Comparison of ENCODE assay signal across 11 cellular contexts in the genomic region with DNA sequence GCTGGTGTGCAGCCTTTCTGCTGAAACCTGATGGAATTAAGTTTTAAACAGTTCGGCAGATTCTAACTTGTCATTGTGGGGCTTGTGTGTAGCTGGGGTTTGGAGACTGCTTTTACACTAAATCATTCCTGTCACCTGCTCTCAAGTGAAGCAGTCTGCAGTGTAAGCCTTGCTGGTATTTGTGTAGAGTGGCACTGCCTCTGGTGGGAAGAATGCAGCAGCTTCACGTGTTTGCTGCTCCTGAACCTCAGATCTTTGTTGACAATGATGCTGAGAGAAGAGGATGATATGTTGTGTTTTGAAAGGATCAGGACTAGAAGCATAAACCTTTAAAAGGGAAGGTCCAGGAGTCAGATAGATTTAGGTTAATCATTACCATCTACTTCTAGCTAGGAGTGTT.
DNase-seq lines count a peak whose midpoint lies in the region; ATAC-seq, FAIRE-seq and TF ChIP-seq lines count a peak whose summit lies in the region.
"Had no signal": no experiment of that assay in that cellular context is flagged by ENCODE, and none has a peak within 500 bp of the region (broad histone marks: within the 10 kb centered on the region; RNA-seq: fewer than 3 reads in every experiment).

No MANE protein-coding gene starts in this region.

- no peak for FAIRE-seq in H54 (lab: Jason Lieb, UNC)

- H3K36me3 ChIP-seq in BJ (ENCODE audit: control insufficient read depth, insufficient read depth, low read length): no peaks in the 10 kb centered on the region; the same call in 1 of the 2 replicates

- H3K4me3 ChIP-seq in BJ (ENCODE audit: low read depth, low read length) (no peak overlapping the region), epithelial cell of proximal tubule (ENCODE audit: low read depth, low read length) (no peak overlapping the region)

- POLR2A ChIA-PET in BJ (lab: Charles Lee): no interaction called here

- no peak for TF ChIP-seq POLR2A in H54 (IDR thresholded peaks at IDR 0.05; ENCODE audit: low read depth, low read length)

- no peaks in the 10 kb centered on the region for H3K27me3 ChIP-seq in BJ (ENCODE audit: control insufficient read depth, insufficient read depth, low read length)

- DNase-seq in BJ (ENCODE audit: low read depth): no peak
- peak; percentile 35 for DNase-seq in HuH-7.5 (ENCODE audit: low spot score)
- DNase-seq in epithelial cell of proximal tubule (ENCODE audit: low read depth): peak; percentile 63
- DNase-seq in myocyte (ENCODE audit: low read depth): peak; percentile 49
- no peak for DNase-seq in activated CD4-positive, CD25-positive, alpha-beta regulatory T cell (lab: John Stamatoyannopoulos, UW)
- DNase-seq in H54 (ENCODE audit: insufficient read length, low spot score): no peak
- DNase-seq: activated CD4-positive, alpha-beta T cell treated with anti-CD3 and anti-CD28 coated beads for 48 hours; NCI-H526 treated with DMSO at 0.1 percent for 48 hours; stimulated activated CD4-positive, alpha-beta T cell treated with anti-CD3 and anti-CD28 coated beads, Interleukin-12 subunit alpha, Interleukin-12 subunit beta, amount 100 ng/mL, for 4 hours had no signal

- TF ChIP-seq CTCF in BJ (IDR thresholded peaks at IDR 0.05; ENCODE audit: insufficient read depth, low read depth, low read length) (peak; percentile 42), epithelial cell of proximal tubule (conservative IDR thresholded peaks at IDR 0.05; ENCODE audit: low read depth, low read length) (peak; percentile 87)

- CTCF ChIA-PET in BJ (lab: Yijun Ruan, JAX): interaction anchor here (0.6 kb wide), 1 partner anchor 14 kb away, joined by 3 read pairs; no protein-coding TSS in a partner anchor

- no peak for ATAC-seq in HG02571 (IDR thresholded peaks at IDR 0.05; ENCODE audit: unreplicated experiment)
- ATAC-seq in HG02798 (IDR thresholded peaks at IDR 0.05; ENCODE audit: poor library complexity, unreplicated experiment): no peak

Comparison
In these comparisons a context has a peak if more than half of its experiments do, and no peak if none do; other contexts are left out.
1. DNase-seq: peak in HuH-7.5 (single experiment), epithelial cell of proximal tubule (single experiment) and myocyte (single experiment); none in BJ (single experiment), activated CD4-positive, CD25-positive, alpha-beta regulatory T cell (0 of 4) and H54 (single experiment).